11 cellular contexts compared by ENCODE assay signal in the genomic region with DNA sequence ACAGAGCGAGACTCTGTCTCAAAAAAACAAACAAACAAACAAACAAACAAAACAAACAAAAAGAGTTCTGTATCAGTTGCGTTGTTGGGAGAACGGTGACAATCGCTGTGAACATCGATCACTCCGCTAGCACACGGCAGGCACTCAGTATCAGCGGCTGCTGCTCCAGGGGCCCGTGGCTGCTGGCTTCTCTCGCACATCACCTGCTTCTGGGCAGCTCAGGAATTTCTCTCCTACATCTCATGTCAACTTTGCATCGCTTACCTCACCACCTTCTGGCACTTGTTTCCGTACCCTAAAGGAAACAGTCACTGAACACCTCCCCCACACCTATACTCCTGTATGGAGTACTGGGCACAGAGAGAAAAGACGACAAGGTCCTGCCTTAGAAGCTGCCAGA.
DNase-seq lines count a peak whose midpoint lies in the region; ATAC-seq and TF ChIP-seq lines count a peak whose summit lies in the region.
"Had no signal": no experiment of that assay in that cellular context is flagged by ENCODE, and none has a peak within 500 bp of the region (broad histone marks: within the 10 kb centered on the region; RNA-seq: fewer than 3 reads in every experiment).

No MANE protein-coding gene starts in this region.

- H3K4me1 Mint-ChIP-seq in CD4-positive, alpha-beta T cell (ENCODE audit: low read depth), result peaks cover 46% of the 10 kb centered on the region
- H3K4me1 Mint-ChIP-seq in HFFc6 (ENCODE audit: low read depth), result peaks cover 39% of the 10 kb centered on the region

- no peak for ATAC-seq in CD4-positive, alpha-beta T cell (ENCODE audit: poor library complexity)
- ATAC-seq: PC-3 had no signal

- no peaks in the 10 kb centered on the region for H3K27me3 ChIP-seq in CD4-positive, alpha-beta T cell (ENCODE audit: control insufficient read depth, insufficient read depth, low read length)
- H3K27me3 ChIP-seq in layer of hippocampus (ENCODE audit: control insufficient read depth, insufficient read depth, low read length) (no peaks in the 10 kb centered on the region), skeletal muscle tissue (ENCODE audit: control insufficient read depth in 3 of 3, insufficient read depth in 3 of 3, low read length in 3 of 3) (no peaks in the 10 kb centered on the region)

- CTCF ChIA-PET in CD4-positive, alpha-beta T cell (lab: Charles Lee), result no interaction called here

- peak overlapping the region in 1 of 3 donors; percentile 70 for H3K9ac ChIP-seq in skeletal muscle tissue (ENCODE audit: low read depth in 1 of 3, low read length in 3 of 3)

- peaks cover 82 to 86% (median 82%) of the 10 kb centered on the region in 3 donors for H3K4me1 ChIP-seq in skeletal muscle tissue (ENCODE audit: control insufficient read depth in 3 of 3, insufficient read depth in 3 of 3, low read length in 3 of 3)

- intact Hi-C loops in CD4-positive, alpha-beta T cell (cut with DNase I, micrococcal nuclease), result no loop called here

- POLR2A ChIA-PET in CD4-positive, alpha-beta T cell (lab: Charles Lee), result interaction anchor here (1.1 to 3.0 kb wide), 2 partner anchors 11 to 33 kb away, joined by 3 to 17 read pairs; no protein-coding TSS in a partner anchor

- H3K4me3 ChIP-seq in skeletal muscle tissue (ENCODE audit: low read length in 3 of 3), result peak overlapping the region in 2 of 3 donors; percentile 29 to 40

- peak overlapping the region; percentile 76 for H3K27ac Mint-ChIP-seq in CD4-positive, alpha-beta T cell
- no peak overlapping the region for H3K27ac Mint-ChIP-seq in HFFc6

- H3K27me3 Mint-ChIP-seq in CD4-positive, alpha-beta T cell, result no peaks in the 10 kb centered on the region
- no peaks in the 10 kb centered on the region; the same call in 1 of the 2 replicates for H3K27me3 Mint-ChIP-seq in HFFc6 (ENCODE audit: insufficient read depth)

- in situ Hi-C loops in GM13977 (cut with MboI; ENCODE audit: low pct_unique_long_range_greater_than_20kb, low sequenced_read_pairs, unreplicated experiment), result no loop called here

- no peaks in the 10 kb centered on the region for H3K36me3 Mint-ChIP-seq in CD4-positive, alpha-beta T cell (ENCODE audit: low read depth)
- no peaks in the 10 kb centered on the region; the same call in 1 of the 2 replicates for H3K36me3 Mint-ChIP-seq in HFFc6 (ENCODE audit: low read depth)

- no peaks in the 10 kb centered on the region for H3K9me3 ChIP-seq in CD4-positive, alpha-beta T cell (ENCODE audit: control insufficient read depth, low read length)
- H3K9me3 ChIP-seq in skeletal muscle tissue (ENCODE audit: control insufficient read depth in 3 of 3, low read length in 3 of 3), result no peaks in the 10 kb centered on the region

- peaks cover 0 to 13% (median 11%) of the 10 kb centered on the region in 3 donors for H3K36me3 ChIP-seq in skeletal muscle tissue (ENCODE audit: control insufficient read depth in 3 of 3, insufficient read depth in 3 of 3, low read length in 3 of 3)

- no peaks in the 10 kb centered on the region for H3K9me3 Mint-ChIP-seq in CD4-positive, alpha-beta T cell
- H3K9me3 Mint-ChIP-seq in HFFc6, result no peaks in the 10 kb centered on the region

- no peak for TF ChIP-seq CTCF in CD4-positive, alpha-beta T cell (IDR thresholded peaks at IDR 0.05)
- TF ChIP-seq CTCF in VCaP (conservative IDR thresholded peaks at IDR 0.05) (no peak), HFFc6 (IDR thresholded peaks at IDR 0.05) (no peak), GM13977 (IDR thresholded peaks at IDR 0.05; ENCODE audit: extremely low read depth, insufficient read depth, missing control alignments) (no peak)

- no peak for DNase-seq in CD4-positive, alpha-beta T cell
- DNase-seq in HFFc6 (no peak), NCI-H1694 treated with DMSO at 0.1 percent for 48 hours (lab: John Stamatoyannopoulos, UW) (no peak), GM13977 (ENCODE audit: low spot score) (no peak), NCI-H1417 (lab: John Stamatoyannopoulos, UW) (no peak)
- DNase-seq: activated CD8-positive, alpha-beta memory T cell treated with anti-CD3 and anti-CD28 coated beads, Interleukin-2, amount 50 U/mL, for 4 hours; NCI-H2081 treated with DMSO at 0.1 percent for 48 hours; PC-3 had no signal

- peak overlapping the region; percentile 42 for H3K4me3 Mint-ChIP-seq in CD4-positive, alpha-beta T cell
- H3K4me3 Mint-ChIP-seq in HFFc6, result no peak overlapping the region

- H3K27ac ChIP-seq in CD4-positive, alpha-beta T cell (ENCODE audit: low read depth, low read length), result no peak overlapping the region
- H3K27ac ChIP-seq in VCaP (peak overlapping the region; percentile 89), layer of hippocampus (ENCODE audit: low read depth, low read length) (peak overlapping the region; percentile 81), skeletal muscle tissue (ENCODE audit: low read depth, low read length) (peak overlapping the region; percentile 90)
